Comparison of ENCODE assay signal across 24 cellular contexts in the genomic region with DNA sequence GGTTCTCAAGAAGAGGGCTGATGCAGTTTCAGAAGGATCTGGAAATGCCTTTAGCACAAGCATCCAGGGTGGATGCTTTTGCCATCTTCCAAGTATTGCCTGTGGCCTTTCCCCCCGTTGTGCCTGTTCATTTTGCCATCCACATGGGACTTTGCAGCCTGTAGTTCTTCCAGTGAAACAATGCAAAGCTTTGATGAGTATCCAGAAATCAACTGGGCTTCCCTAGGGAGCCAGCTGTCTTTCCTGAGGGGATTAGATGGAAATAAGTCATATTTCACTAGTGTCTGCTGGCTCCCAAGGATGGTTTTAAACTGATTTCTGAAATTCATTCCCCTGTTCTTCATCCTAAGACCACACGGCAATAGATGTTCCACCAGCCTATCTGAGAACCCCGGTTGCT.
"Had no signal": no experiment of that assay in that cellular context is flagged by ENCODE, and none has a peak within 500 bp of the region (broad histone marks: within the 10 kb centered on the region; RNA-seq: fewer than 3 reads in every experiment).

No MANE protein-coding gene starts in this region.

- H3K4me3 ChIP-seq: K562, SK-N-MC had no signal

- ATAC-seq: activated CD4-positive, alpha-beta T cell treated with anti-CD3 and anti-CD28 coated beads for 36 hours; activated CD4-positive, CD25-positive, alpha-beta regulatory T cell treated with anti-CD3 and anti-CD28 coated beads, Interleukin-2, amount 50 U/mL, for 24 hours; activated CD8-positive, alpha-beta T cell treated with anti-CD3 and anti-CD28 coated beads, Interleukin-2, amount 10 ng/mL, durations not matched to agents 7 days and 5 days; activated naive CD8-positive, alpha-beta T cell treated with anti-CD3 and anti-CD28 coated beads, Interleukin-2, amount 50 U/mL, for 24 hours; K562; Panc1; WTC11 had no signal

- H3K27ac ChIP-seq: SK-N-MC had no signal

- DNase-seq: activated CD4-positive, alpha-beta T cell treated with anti-CD3 and anti-CD28 coated beads for 36 hours; activated CD4-positive, alpha-beta T cell treated with anti-CD3 and anti-CD28 coated beads, Interleukin-2, amount 10 ng/mL, durations not matched to agents 7 days and 5 days; activated CD4-positive, alpha-beta T cell treated with anti-CD3 and anti-CD28 coated beads, Interleukin-2, amount 50 U/mL, for 48 hours; activated CD8-positive, alpha-beta T cell treated with anti-CD3 and anti-CD28 coated beads, Interleukin-2, amount 10 ng/mL, durations not matched to agents 7 days and 5 days; activated gamma-delta T cell; activated naive CD4-positive, alpha-beta T cell treated with anti-CD3 and anti-CD28 coated beads, Interleukin-2, amount 10 ng/mL, durations not matched to agents 7 days and 5 days; activated naive CD8-positive, alpha-beta T cell treated with anti-CD3 and anti-CD28 coated beads, Interleukin-2, amount 50 U/mL, for 24 hours; activated T-cell treated with anti-CD3 and anti-CD28 coated beads, Interleukin-2, amount 50 U/mL, for 24 hours; anterior cingulate cortex; central memory CD4-positive, alpha-beta T cell; NCI-H1105; NCI-H1417 treated with DMSO at 0.1 percent for 48 hours; NCI-H187 treated with DMSO at 0.1 percent for 48 hours; NCI-H2081; NCI-H2171 treated with DMSO at 0.1 percent for 48 hours; NCI-H2227 treated with DMSO at 0.1 percent for 48 hours; NCI-H446; NCI-H510A treated with DMSO at 0.1 percent for 48 hours; SIG-M5 had no signal
